In genomic region chrX:86014421-86014820, GRCh38 we compare ENCODE assay signal across 28 cellular contexts. TPM values are rescaled to one million over a fixed set of nuclear protein-coding genes. Genes with fewer than 3 reads are reported as not detected.
DNase-seq lines count a peak whose midpoint lies in the region; FAIRE-seq and TF ChIP-seq lines count a peak whose summit lies in the region.
"Had no signal": no experiment of that assay in that cellular context is flagged by ENCODE, and none has a peak within 500 bp of the region (broad histone marks: within the 10 kb centered on the region; RNA-seq: fewer than 3 reads in every experiment).

No MANE protein-coding gene starts in this region.

- peaks cover 3% of the 10 kb centered on the region for H3K79me2 ChIP-seq in H9 (ENCODE audit: insufficient read depth, low read length)

- H2BK20ac ChIP-seq in H9 (ENCODE audit: low read depth, low read length, poor library complexity, severe bottlenecking), result peak overlapping the region; percentile 75

- no peak for FAIRE-seq in RCC 7860 (lab: Jason Lieb, UNC)
- FAIRE-seq: GM18507, islet of Langerhans, pancreas had no signal

- H4K5ac ChIP-seq in H9 (ENCODE audit: insufficient read length, low read depth, low read length), result no peak overlapping the region

- no peaks in the 10 kb centered on the region; the same call in 1 of the 2 replicates for H3K4me1 ChIP-seq in H9 (ENCODE audit: insufficient read depth, low read length)
- no peaks in the 10 kb centered on the region for H3K4me1 ChIP-seq in colonic mucosa
- H3K4me1 ChIP-seq: lower lobe of right lung, pancreas had no signal

- POLR2A ChIA-PET in activated CD4-positive, alpha-beta T cell treated with anti-CD3 and anti-CD28 coated beads, Interleukin-2, amount 10 ng/mL, durations not matched to agents 7 days and 5 days (lab: Charles Lee), result no interaction called here

- no peak overlapping the region for H3K4me3 ChIP-seq in colonic mucosa
- H3K4me3 ChIP-seq: BLaER1 treated with 17β-estradiol and CSF1 and Interleukin-3, amounts not matched to agents 10 nM and 100 nM; lower lobe of right lung; pancreas; thoracic aorta had no signal

- no peak overlapping the region for H2AFZ ChIP-seq in H9 (ENCODE audit: low read length)

- no peak overlapping the region for H2AK5ac ChIP-seq in H9 (ENCODE audit: insufficient read length, low read length)

- no peak overlapping the region for H3K14ac ChIP-seq in H9 (ENCODE audit: insufficient read depth, low read length)

- peak overlapping the region; percentile 25 for H3K27ac Mint-ChIP-seq in activated CD4-positive, alpha-beta T cell treated with anti-CD3 and anti-CD28 coated beads, Interleukin-2, amount 10 ng/mL, durations not matched to agents 7 days and 5 days
- peak overlapping the region; percentile 91 to 94 (median 93); a peak in 6 of 7 replicates for H3K27ac Mint-ChIP-seq in H9
- H3K27ac Mint-ChIP-seq in nephron, result peak overlapping the region; percentile 84 to 96 (median 96)
- H3K27ac Mint-ChIP-seq: HFFc6 had no signal

- H3K9ac ChIP-seq in H9 (ENCODE audit: extremely low read depth, insufficient read length, low read length) (no peak overlapping the region), colonic mucosa (ENCODE audit: low read depth in 2 of 2, low read length in 2 of 2) (no peak overlapping the region)
- H3K9ac ChIP-seq: BLaER1 treated with 17β-estradiol and CSF1 and Interleukin-3, amounts not matched to agents 10 nM and 100 nM had no signal

- H3K4ac ChIP-seq in H9 (ENCODE audit: low read depth, low read length), result no peak overlapping the region

- CTCF ChIA-PET in activated CD4-positive, alpha-beta T cell treated with anti-CD3 and anti-CD28 coated beads, Interleukin-2, amount 10 ng/mL, durations not matched to agents 7 days and 5 days (lab: Charles Lee), result no interaction called here

- no CpG with 5 or more reads among the region's 5 CpGs for WGBS in H9 (ENCODE audit: extremely low coverage, insufficient read length, low lambda C conversion rate)

- H3K27me3 Mint-ChIP-seq in activated CD4-positive, alpha-beta T cell treated with anti-CD3 and anti-CD28 coated beads, Interleukin-2, amount 10 ng/mL, durations not matched to agents 7 days and 5 days, result no peaks in the 10 kb centered on the region
- H3K27me3 Mint-ChIP-seq in H9 (ENCODE audit: low read depth) (no peaks in the 10 kb centered on the region), nephron (ENCODE audit: low read depth) (no peaks in the 10 kb centered on the region)

- H3K23me2 ChIP-seq in H9 (ENCODE audit: insufficient read length, low read depth, low read length, poor library complexity, severe bottlenecking), result no peaks in the 10 kb centered on the region

- H3K27me3 ChIP-seq in H9 (ENCODE audit: insufficient read depth, low read length), result no peaks in the 10 kb centered on the region
- no peaks in the 10 kb centered on the region for H3K27me3 ChIP-seq in colonic mucosa

- H3K36me3 ChIP-seq in colonic mucosa, result no peaks in the 10 kb centered on the region
- H3K36me3 ChIP-seq: lower lobe of right lung, pancreas, thoracic aorta had no signal

- H3K27ac ChIP-seq in H9 (ENCODE audit: insufficient read length, low read depth, low read length) (no peak overlapping the region), colonic mucosa (peak overlapping the region; percentile 10)
- H3K27ac ChIP-seq: BLaER1 treated with 17β-estradiol and CSF1 and Interleukin-3, amounts not matched to agents 10 nM and 100 nM; lower lobe of right lung; pancreas; thoracic aorta had no signal

- peaks cover 13% of the 10 kb centered on the region for H3K4me1 Mint-ChIP-seq in activated CD4-positive, alpha-beta T cell treated with anti-CD3 and anti-CD28 coated beads, Interleukin-2, amount 10 ng/mL, durations not matched to agents 7 days and 5 days
- H3K4me1 Mint-ChIP-seq in H9 (peaks cover 50 to 58% of the 10 kb centered on the region in 2 experiments), nephron (peaks cover 40% of the 10 kb centered on the region)

- no peak overlapping the region for H3K23ac ChIP-seq in H9 (ENCODE audit: insufficient read length, low read depth, low read length)

- TF ChIP-seq CTCF in H9 (conservative IDR thresholded peaks at IDR 0.05) (no peak), colonic mucosa (IDR thresholded peaks at IDR 0.05) (no peak), nephron (IDR thresholded peaks at IDR 0.05; ENCODE audit: unreplicated experiment in 3 of 3) (no peak)

- DNase-seq in activated CD4-positive, alpha-beta T cell treated with anti-CD3 and anti-CD28 coated beads, Interleukin-2, amount 10 ng/mL, durations not matched to agents 7 days and 5 days, result no peak
- no peak for DNase-seq in activated CD4-positive, alpha-beta T cell treated with anti-CD3 and anti-CD28 coated beads, Interleukin-2, amount 50 U/mL, for 48 hours
- no peak for DNase-seq in H9
- peak; percentile 19 for DNase-seq in colonic mucosa
- DNase-seq in C1 segment of cervical spinal cord (lab: John Stamatoyannopoulos, UW), result no peak
- DNase-seq in RCC 7860 (ENCODE audit: low spot score), result no peak
- DNase-seq in T-helper 9 cell, result no peak
- DNase-seq: ACHN; activated naive CD4-positive, alpha-beta T cell; anterior cingulate cortex; caudate nucleus; erythroblast; foreskin melanocyte; HFFc6; hippocampal formation; IMR-90; lower lobe of right lung; NCI-H1417 treated with DMSO at 0.1 percent for 48 hours; NCI-H82; pancreas; PC-3; SIG-M5; T-helper 2 cell had no signal

- no peak overlapping the region for H2BK120ac ChIP-seq in H9 (ENCODE audit: low read depth, low read length, poor library complexity, severe bottlenecking)

- no peaks in the 10 kb centered on the region for H4K20me1 ChIP-seq in H9 (ENCODE audit: control insufficient read depth, insufficient read depth, insufficient read length)

- H3K56ac ChIP-seq in H9 (ENCODE audit: insufficient read length, low read depth, low read length), result no peak overlapping the region

- H3K9me3 ChIP-seq in H9 (ENCODE audit: control insufficient read depth, low read depth, low read length) (no peaks in the 10 kb centered on the region), colonic mucosa (no peaks in the 10 kb centered on the region)
- H3K9me3 ChIP-seq: lower lobe of right lung, pancreas, thoracic aorta had no signal

- no peak overlapping the region for H3T11ph ChIP-seq in H9 (ENCODE audit: low read length)

- no peaks in the 10 kb centered on the region for H3K79me1 ChIP-seq in H9 (ENCODE audit: insufficient read depth, low read depth, low read length, poor library complexity, severe bottlenecking)

- H3K36me3 Mint-ChIP-seq in activated CD4-positive, alpha-beta T cell treated with anti-CD3 and anti-CD28 coated beads, Interleukin-2, amount 10 ng/mL, durations not matched to agents 7 days and 5 days (ENCODE audit: low read depth), result peaks cover 34% of the 10 kb centered on the region
- H3K36me3 Mint-ChIP-seq in H9 (ENCODE audit: insufficient read depth in 1 of 3, low read depth in 3 of 3), result peaks cover 16 to 22% (median 17%) of the 10 kb centered on the region in 3 experiments
- H3K36me3 Mint-ChIP-seq in nephron (ENCODE audit: low read depth), result peaks cover 61% of the 10 kb centered on the region

- peaks cover 10% of the 10 kb centered on the region for H3K9me3 Mint-ChIP-seq in activated CD4-positive, alpha-beta T cell treated with anti-CD3 and anti-CD28 coated beads, Interleukin-2, amount 10 ng/mL, durations not matched to agents 7 days and 5 days
- H3K9me3 Mint-ChIP-seq in H9, result peaks cover 4 to 31% of the 10 kb centered on the region in 2 experiments; a peak in 4 of 5 replicates
- H3K9me3 Mint-ChIP-seq in nephron, result peaks cover 3% of the 10 kb centered on the region
- H3K9me3 Mint-ChIP-seq: HFFc6 had no signal

- no peak overlapping the region for H4K8ac ChIP-seq in H9 (replicated peaks; ENCODE audit: insufficient read length, low read depth, low read length)

- H2BK15ac ChIP-seq in H9 (ENCODE audit: low read depth, low read length), result no peak overlapping the region

- intact Hi-C loops in colonic mucosa (cut with DNase I), result no loop called here

- no peak overlapping the region for H3K4me2 ChIP-seq in H9 (ENCODE audit: insufficient read depth, insufficient read length, low read length)
- H3K4me2 ChIP-seq: BLaER1 treated with 17β-estradiol and CSF1 and Interleukin-3, amounts not matched to agents 10 nM and 100 nM had no signal

- H2BK12ac ChIP-seq in H9 (ENCODE audit: insufficient read length, low read depth, low read length), result no peak overlapping the region

- H2BK5ac ChIP-seq in H9 (ENCODE audit: insufficient read length, low read length), result no peak overlapping the region

- no peak overlapping the region for H3K18ac ChIP-seq in H9 (ENCODE audit: insufficient read length, low read depth, low read length)

- no peak overlapping the region for H4K91ac ChIP-seq in H9 (ENCODE audit: insufficient read length, low read depth, low read length)

- no peak overlapping the region for H3K4me3 Mint-ChIP-seq in activated CD4-positive, alpha-beta T cell treated with anti-CD3 and anti-CD28 coated beads, Interleukin-2, amount 10 ng/mL, durations not matched to agents 7 days and 5 days
- H3K4me3 Mint-ChIP-seq in H9, result peak overlapping the region in 1 of 2 experiments; percentile 2; a peak in 2 of 5 replicates
- no peak overlapping the region for H3K4me3 Mint-ChIP-seq in nephron
- H3K4me3 Mint-ChIP-seq: HFFc6 had no signal

RNA-seq across cellular contexts. Expression of gene CHM, which starts 32.9 kb away (rescaled TPM):
- 10 to 100 TPM; 16.7 to 18.3 TPM for total RNA-seq in activated CD4-positive, alpha-beta T cell treated with anti-CD3 and anti-CD28 coated beads, Interleukin-2, amount 10 ng/mL, durations not matched to agents 7 days and 5 days
- total RNA-seq in H9 (2021), result 23.9 and 28.4 TPM in 2 replicates
- 10 to 100 TPM; 16.7 to 16.8 TPM for total RNA-seq in colonic mucosa

Comparison
In these comparisons a context has a peak if more than half of its experiments do, and no peak if none do; other contexts are left out.
1. H3K27ac Mint-ChIP-seq: peak in every context shown above with its lines; median percentile 96 in nephron; 93 in H9; 25 in activated CD4-positive, alpha-beta T cell treated with anti-CD3 and anti-CD28 coated beads, Interleukin-2, amount 10 ng/mL, durations not matched to agents 7 days and 5 days.